Comparison of ENCODE assay signal across 21 cellular contexts in the genomic region with DNA sequence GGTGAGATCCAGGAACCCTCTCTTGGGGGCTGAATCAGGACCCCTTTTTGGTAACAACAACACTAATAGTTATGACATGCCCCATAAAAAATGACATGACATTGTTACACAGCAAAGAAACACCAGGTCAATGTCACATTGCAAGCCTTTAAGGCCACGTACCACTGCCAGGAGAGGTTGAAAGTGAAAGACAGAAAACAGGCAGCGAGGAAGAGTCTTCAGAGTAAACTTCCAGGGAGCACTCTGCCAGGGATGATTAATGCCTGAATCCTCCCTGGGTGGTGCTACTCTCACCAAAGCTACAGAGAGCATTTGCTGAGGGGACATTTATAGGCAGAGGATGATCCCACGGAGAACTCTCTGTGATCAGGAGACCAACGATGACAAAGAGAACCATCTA.
DNase-seq lines count a peak whose midpoint lies in the region; ATAC-seq and TF ChIP-seq lines count a peak whose summit lies in the region.
"Had no signal": no experiment of that assay in that cellular context is flagged by ENCODE, and none has a peak within 500 bp of the region (broad histone marks: within the 10 kb centered on the region; RNA-seq: fewer than 3 reads in every experiment).

No MANE protein-coding gene starts in this region.

- H3K36me3 ChIP-seq in KMS-11 (ENCODE audit: insufficient read depth) (no peaks in the 10 kb centered on the region), MM.1S (replicated peaks; ENCODE audit: insufficient read depth, low read length) (no peaks in the 10 kb centered on the region), esophagus squamous epithelium (no peaks in the 10 kb centered on the region)
- H3K36me3 ChIP-seq: BE2C, BLaER1 had no signal

- intact Hi-C loops in sciatic nerve (cut with DNase I), result no loop called here
- intact Hi-C loops in esophagus squamous epithelium (cut with DNase I), result no loop called here

- H3K27me3 ChIP-seq in KMS-11 (ENCODE audit: insufficient read depth, low read depth), result no peaks in the 10 kb centered on the region
- H3K27me3 ChIP-seq in MM.1S (replicated peaks; ENCODE audit: insufficient read depth, low read length), result no peaks in the 10 kb centered on the region
- no peaks in the 10 kb centered on the region for H3K27me3 ChIP-seq in esophagus squamous epithelium
- H3K27me3 ChIP-seq: BE2C, BLaER1 had no signal

- H3K27ac ChIP-seq in KMS-11 (no peak overlapping the region), MM.1S (ENCODE audit: low read length) (no peak overlapping the region), esophagus squamous epithelium (no peak overlapping the region)
- H3K27ac ChIP-seq: BLaER1 had no signal

- no peak for TF ChIP-seq POLR2A in esophagus squamous epithelium (IDR thresholded peaks at IDR 0.05)

- H3K9ac ChIP-seq in KMS-11, result no peak overlapping the region
- no peak overlapping the region for H3K9ac ChIP-seq in MM.1S (ENCODE audit: low read length)
- H3K9ac ChIP-seq: BLaER1 had no signal

- no peaks in the 10 kb centered on the region for H3F3A ChIP-seq in MM.1S (ENCODE audit: insufficient read depth, low read length)

- WGBS in esophagus squamous epithelium, 2 donors, result 56 to 57% methylated on average over 4 of the region's 4 CpGs

- no peaks in the 10 kb centered on the region for H4K20me1 ChIP-seq in KMS-11 (ENCODE audit: insufficient read depth)
- H4K20me1 ChIP-seq in MM.1S (ENCODE audit: insufficient read depth, low read length), result no peaks in the 10 kb centered on the region
- H4K20me1 ChIP-seq: BLaER1 had no signal

- H2AFZ ChIP-seq in KMS-11 (ENCODE audit: low read depth) (0 out of 2 replicates have a peak overlapping the region, but pooled peaks have one; percentile 12), MM.1S (ENCODE audit: low read length) (peak overlapping the region; percentile 14; the same call in 1 of the 2 replicates)

- DNase-seq in MM.1S (peak; percentile 19), RPMI7951 (ENCODE audit: low read depth) (peak; percentile 5), sciatic nerve (ENCODE audit: low spot score) (no peak), esophagus squamous epithelium (lab: John Stamatoyannopoulos, UW) (no peak)
- DNase-seq in stimulated activated naive CD8-positive, alpha-beta T cell treated with anti-CD3 and anti-CD28 coated beads, Interleukin-15, Interleukin-2, amounts not matched to agents 100 U/mL and 50 U/mL, for 24 hours, result no peak
- DNase-seq in stimulated activated CD4-positive, alpha-beta T cell treated with anti-CD3 and anti-CD28 coated beads, Interleukin-4, amount 100 ng/mL, for 1 hour, result no peak
- DNase-seq: 8988T; ACHN; BE2C; C1 segment of cervical spinal cord; CD4-positive, alpha-beta memory T cell; CD4-positive, CD25-positive, alpha-beta regulatory T cell; CD8-positive, alpha-beta memory T cell; COR-L47; DMS 273 treated with DMSO at 0.1 percent for 48 hours; DMS153; DMS53; DMS79; GF-D8 had no signal

- H3K4me2 ChIP-seq in KMS-11 (no peak overlapping the region), MM.1S (ENCODE audit: low read depth, low read length) (peak overlapping the region; percentile 22; the same call in 1 of the 2 replicates)
- H3K4me2 ChIP-seq: BLaER1 had no signal

- H3K9me2 ChIP-seq in MM.1S (replicated peaks; ENCODE audit: insufficient read depth, low read length), result no peaks in the 10 kb centered on the region

- peaks cover 8% of the 10 kb centered on the region for H3K4me1 ChIP-seq in KMS-11 (ENCODE audit: low read depth, poor library complexity, severe bottlenecking)
- H3K4me1 ChIP-seq in MM.1S (ENCODE audit: low read length), result no peaks in the 10 kb centered on the region
- H3K4me1 ChIP-seq in esophagus squamous epithelium, result no peaks in the 10 kb centered on the region
- H3K4me1 ChIP-seq: BE2C had no signal

- H3K9me3 ChIP-seq in MM.1S (replicated peaks; ENCODE audit: insufficient read depth, low read length) (no peaks in the 10 kb centered on the region), esophagus squamous epithelium (no peaks in the 10 kb centered on the region)
- H3K9me3 ChIP-seq: BE2C, BLaER1 had no signal

- no peak for ATAC-seq in stimulated activated naive CD8-positive, alpha-beta T cell treated with anti-CD3 and anti-CD28 coated beads, Interleukin-15, Interleukin-2, amounts not matched to agents 100 U/mL and 50 U/mL, for 24 hours
- ATAC-seq in sciatic nerve, result no peak

- H3K4me3 ChIP-seq in KMS-11 (IDR thresholded peaks at IDR 0.05; ENCODE audit: insufficient read depth, low read depth, low read length) (no peak overlapping the region), MM.1S (ENCODE audit: low read length) (no peak overlapping the region), esophagus squamous epithelium (no peak overlapping the region)
- H3K4me3 ChIP-seq: BLaER1 had no signal

- no peaks in the 10 kb centered on the region for H3K79me2 ChIP-seq in KMS-11 (ENCODE audit: insufficient read depth, low read depth)
- no peaks in the 10 kb centered on the region for H3K79me2 ChIP-seq in MM.1S (ENCODE audit: low read length)

- TF ChIP-seq CTCF in KMS-11 (conservative IDR thresholded peaks at IDR 0.05; ENCODE audit: low read depth, low read length) (no peak), MM.1S (IDR thresholded peaks at IDR 0.05; ENCODE audit: low read length) (no peak), esophagus squamous epithelium (IDR thresholded peaks at IDR 0.05) (no peak)

Comparison
In these comparisons a context has a peak if more than half of its experiments do, and no peak if none do; other contexts are left out.
1. DNase-seq: peak in MM.1S (single experiment) and RPMI7951 (single experiment); none in stimulated activated naive CD8-positive, alpha-beta T cell treated with anti-CD3 and anti-CD28 coated beads, Interleukin-15, Interleukin-2, amounts not matched to agents 100 U/mL and 50 U/mL, for 24 hours (single experiment), stimulated activated CD4-positive, alpha-beta T cell treated with anti-CD3 and anti-CD28 coated beads, Interleukin-4, amount 100 ng/mL, for 1 hour (single experiment), sciatic nerve (single experiment) and esophagus squamous epithelium (single experiment).